In genomic region chr7:67402280-67402679, GRCh38 we compare ENCODE assay signal across 22 cellular contexts.
DNase-seq lines count a peak whose midpoint lies in the region; ATAC-seq, FAIRE-seq and TF ChIP-seq lines count a peak whose summit lies in the region.
"Had no signal": no experiment of that assay in that cellular context is flagged by ENCODE, and none has a peak within 500 bp of the region (broad histone marks: within the 10 kb centered on the region; RNA-seq: fewer than 3 reads in every experiment).

No MANE protein-coding gene starts in this region.

- no peak for TF ChIP-seq POLR2A in A549 (IDR thresholded peaks at IDR 0.05; ENCODE audit: low read length)

- POLR2A ChIA-PET in A549 (lab: Yijun Ruan, JAX), result no interaction called here

- ATAC-seq in A549 (no peak), HG03025 (IDR thresholded peaks at IDR 0.05; ENCODE audit: low FRiP score, unreplicated experiment) (no peak)
- ATAC-seq: CD8-positive, alpha-beta T cell; GM12878; GM23338; HCT116 had no signal

- H3K27me3 ChIP-seq in endodermal cell (ENCODE audit: control insufficient read depth, insufficient read depth, low read length, poor library complexity, severe bottlenecking), result no peaks in the 10 kb centered on the region
- H3K27me3 ChIP-seq: BLaER1 had no signal

- no peak for TF ChIP-seq EP300 in A549 (IDR thresholded peaks at IDR 0.05)

- TF ChIP-seq RAD21 in A549 (conservative IDR thresholded peaks at IDR 0.05 in 1 of 2, IDR thresholded peaks at IDR 0.05 in 1 of 2), result no peak

- H3K4me1 ChIP-seq in A549, result no peaks in the 10 kb centered on the region
- no peaks in the 10 kb centered on the region for H3K4me1 ChIP-seq in endodermal cell (ENCODE audit: control insufficient read depth, insufficient read depth, low read length)
- H3K4me1 ChIP-seq: BLaER1, Caco-2 had no signal

- H3K27ac ChIP-seq in A549, result no peak overlapping the region
- H3K27ac ChIP-seq in endodermal cell (ENCODE audit: low read depth, low read length), result no peak overlapping the region
- H3K27ac ChIP-seq: BLaER1, C4-2B had no signal

- 10% methylated on average over 4 of the region's 4 CpGs for whole genome bisulfite sequencing in A549 (ENCODE audit: missing lambda C conversion rate)
- WGBS in endodermal cell (ENCODE audit: insufficient coverage in 1 of 2, insufficient read length in 1 of 2), 2 experiments, result 97 to 100% methylated on average over 1 to 4 of the region's 4 CpGs

- H3K36me3 Mint-ChIP-seq in endodermal cell (ENCODE audit: low read depth), result no peaks in the 10 kb centered on the region
- H3K36me3 Mint-ChIP-seq: CD4-positive, CD25-positive, alpha-beta regulatory T cell; CD8-positive, alpha-beta T cell had no signal

- H3K4me3 ChIP-seq in A549 (no peak overlapping the region), endodermal cell (ENCODE audit: low read length) (peak overlapping the region; percentile 23)
- H3K4me3 ChIP-seq: BLaER1, GM12878, GM23338 had no signal

- no peak overlapping the region for H3K4me3 Mint-ChIP-seq in endodermal cell
- H3K4me3 Mint-ChIP-seq: B cell; CD4-positive, CD25-positive, alpha-beta regulatory T cell; CD8-positive, alpha-beta T cell; GM23338; H9 had no signal

- H3K4me2 ChIP-seq in A549, result no peak overlapping the region
- H3K4me2 ChIP-seq: BLaER1, GM23338 had no signal

- CTCF ChIA-PET in A549 (lab: Yijun Ruan, JAX), result no interaction called here

- no peak for TF ChIP-seq CTCF in A549 (IDR thresholded peaks at IDR 0.05)
- TF ChIP-seq CTCF in endodermal cell (conservative IDR thresholded peaks at IDR 0.05), result no peak

- FAIRE-seq in A549 (lab: Jason Lieb, UNC), result no peak
- FAIRE-seq in urothelium cell line (lab: Jason Lieb, UNC), result no peak
- FAIRE-seq: GM12878, GM18507 had no signal

- peaks cover 33% of the 10 kb centered on the region for H3K9me3 Mint-ChIP-seq in endodermal cell

- DNase-seq in A549 (ENCODE audit: low read depth in 1 of 2, low spot score in 1 of 2) (no peak), M059J (ENCODE audit: low read depth) (peak; percentile 18), endodermal cell (no peak), urothelium cell line (ENCODE audit: low spot score) (peak; percentile 14), midbrain (lab: John Stamatoyannopoulos, UW) (no peak)
- DNase-seq in activated naive CD4-positive, alpha-beta T cell (lab: John Stamatoyannopoulos, UW), result no peak
- DNase-seq: 8988T; Caco-2; CD4-positive, CD25-positive, alpha-beta regulatory T cell; CD8-positive, alpha-beta T cell; DMS153; DND-41; GDM1; H9 had no signal

- no peak overlapping the region for H3K9ac ChIP-seq in endodermal cell (ENCODE audit: extremely low read depth, low read length, poor library complexity, severe bottlenecking)
- H3K9ac ChIP-seq: BLaER1 had no signal

- H3K9me3 ChIP-seq in A549, result no peaks in the 10 kb centered on the region
- H3K9me3 ChIP-seq in endodermal cell (ENCODE audit: control insufficient read depth, low read length), result peaks cover 29% of the 10 kb centered on the region
- H3K9me3 ChIP-seq: Caco-2 had no signal

- peaks cover 5% of the 10 kb centered on the region for H3K27me3 Mint-ChIP-seq in endodermal cell (ENCODE audit: insufficient read depth)
- H3K27me3 Mint-ChIP-seq: CD4-positive, CD25-positive, alpha-beta regulatory T cell had no signal

- H3K4me1 Mint-ChIP-seq in endodermal cell, result peaks cover 4% of the 10 kb centered on the region
- H3K4me1 Mint-ChIP-seq: B cell, GM23338 had no signal

- no peak overlapping the region for H3K27ac Mint-ChIP-seq in endodermal cell
- H3K27ac Mint-ChIP-seq: B cell; CD4-positive, CD25-positive, alpha-beta regulatory T cell; CD8-positive, alpha-beta T cell; GM23338; H9 had no signal

- no peaks in the 10 kb centered on the region for H3K36me3 ChIP-seq in endodermal cell (ENCODE audit: control insufficient read depth, insufficient read depth, low read length)
- H3K36me3 ChIP-seq: BLaER1 had no signal

TF ChIP-seq in A549, 52 proteins besides CTCF, POLR2A, EP300 and RAD21:
- TF ChIP-seq ZC3H11A (IDR thresholded peaks at IDR 0.05) (no peak), FOSL2 (IDR thresholded peaks at IDR 0.05) (no peak), FOSL2 (CRISPR knock-in tag; IDR thresholded peaks at IDR 0.05) (0 out of 2 replicates have a peak, but pooled peaks have one; percentile 26)

Comparison
In these comparisons a context has a peak if more than half of its experiments do, and no peak if none do; other contexts are left out.
1. DNase-seq: peak in M059J (single experiment) and urothelium cell line (single experiment); none in A549 (0 of 2), endodermal cell (single experiment), activated naive CD4-positive, alpha-beta T cell (0 of 4) and midbrain (single experiment).